7 cellular contexts compared by ENCODE assay signal in genomic region chr15:34403160-34403598, GRCh38. TPM values are rescaled to one million over a fixed set of nuclear protein-coding genes. Genes with fewer than 3 reads are reported as not detected.
DNase-seq lines count a peak whose midpoint lies in the region; ATAC-seq lines count a peak whose summit lies in the region.
"Not testable (repeated sequence)": the region's sequence is repeated elsewhere in the genome, so short reads cannot be mapped to it uniquely, and the experiment has no call there.

No MANE protein-coding gene starts in this region.

- CTCF ChIA-PET in activated CD4-positive, alpha-beta T cell treated with anti-CD3 and anti-CD28 coated beads for 36 hours (lab: Charles Lee), result not testable (repeated sequence)

- H3K4me3 Mint-ChIP-seq in activated CD4-positive, alpha-beta T cell treated with anti-CD3 and anti-CD28 coated beads for 36 hours; effector memory CD8-positive, alpha-beta T cell: not testable (repeated sequence)

- H3K4me1 Mint-ChIP-seq in activated CD4-positive, alpha-beta T cell treated with anti-CD3 and anti-CD28 coated beads for 36 hours; effector memory CD8-positive, alpha-beta T cell (ENCODE audit: low read depth in 2 of 2): not testable (repeated sequence)

- not testable (repeated sequence) for H3K36me3 Mint-ChIP-seq in activated CD4-positive, alpha-beta T cell treated with anti-CD3 and anti-CD28 coated beads for 36 hours (ENCODE audit: low read depth); effector memory CD8-positive, alpha-beta T cell (ENCODE audit: insufficient read depth)

- H3K27me3 Mint-ChIP-seq in activated CD4-positive, alpha-beta T cell treated with anti-CD3 and anti-CD28 coated beads for 36 hours; effector memory CD8-positive, alpha-beta T cell: not testable (repeated sequence)

- not testable (repeated sequence) for H3K27ac Mint-ChIP-seq in activated CD4-positive, alpha-beta T cell treated with anti-CD3 and anti-CD28 coated beads for 36 hours; effector memory CD8-positive, alpha-beta T cell

- ATAC-seq in GM18511 (IDR thresholded peaks at IDR 0.05; ENCODE audit: unreplicated experiment), result peak; percentile 83
- ATAC-seq in GM19324 (IDR thresholded peaks at IDR 0.05; ENCODE audit: low FRiP score, unreplicated experiment), result peak; percentile 52
- peak; percentile 55 for ATAC-seq in GM21447 (IDR thresholded peaks at IDR 0.05; ENCODE audit: unreplicated experiment)
- peak; percentile 59 for ATAC-seq in HG02642 (IDR thresholded peaks at IDR 0.05; ENCODE audit: poor library complexity, unreplicated experiment)
- peak; percentile 52 for ATAC-seq in HG03108 (IDR thresholded peaks at IDR 0.05; ENCODE audit: unreplicated experiment)
- ATAC-seq in activated CD4-positive, alpha-beta T cell treated with anti-CD3 and anti-CD28 coated beads for 36 hours, result peak; percentile 80
- peak; percentile 51 for ATAC-seq in effector memory CD8-positive, alpha-beta T cell (replicated peaks)

- not testable (repeated sequence) for H3K9me3 Mint-ChIP-seq in activated CD4-positive, alpha-beta T cell treated with anti-CD3 and anti-CD28 coated beads for 36 hours (ENCODE audit: low read depth); effector memory CD8-positive, alpha-beta T cell

- intact Hi-C loops in activated CD4-positive, alpha-beta T cell treated with anti-CD3 and anti-CD28 coated beads for 36 hours (cut with DNase I, micrococcal nuclease), result not testable (repeated sequence)

- not testable (repeated sequence) for DNase-seq in activated CD4-positive, alpha-beta T cell treated with anti-CD3 and anti-CD28 coated beads for 36 hours; effector memory CD8-positive, alpha-beta T cell

- POLR2A ChIA-PET in activated CD4-positive, alpha-beta T cell treated with anti-CD3 and anti-CD28 coated beads for 36 hours (lab: Charles Lee), result not testable (repeated sequence)

RNA-seq across cellular contexts. Expression of gene GOLGA8A, which starts 34.4 kb away (rescaled TPM):
- total RNA-seq in activated CD4-positive, alpha-beta T cell treated with anti-CD3 and anti-CD28 coated beads for 36 hours, result 100 to 1,000 TPM; 147 to 165 TPM

RNA-seq across cellular contexts. Expression of gene LPCAT4, which starts 36.2 kb away (rescaled TPM):
- total RNA-seq in activated CD4-positive, alpha-beta T cell treated with anti-CD3 and anti-CD28 coated beads for 36 hours, result 10 to 100 TPM; 44.4 to 52.7 TPM
